In the genomic region with DNA sequence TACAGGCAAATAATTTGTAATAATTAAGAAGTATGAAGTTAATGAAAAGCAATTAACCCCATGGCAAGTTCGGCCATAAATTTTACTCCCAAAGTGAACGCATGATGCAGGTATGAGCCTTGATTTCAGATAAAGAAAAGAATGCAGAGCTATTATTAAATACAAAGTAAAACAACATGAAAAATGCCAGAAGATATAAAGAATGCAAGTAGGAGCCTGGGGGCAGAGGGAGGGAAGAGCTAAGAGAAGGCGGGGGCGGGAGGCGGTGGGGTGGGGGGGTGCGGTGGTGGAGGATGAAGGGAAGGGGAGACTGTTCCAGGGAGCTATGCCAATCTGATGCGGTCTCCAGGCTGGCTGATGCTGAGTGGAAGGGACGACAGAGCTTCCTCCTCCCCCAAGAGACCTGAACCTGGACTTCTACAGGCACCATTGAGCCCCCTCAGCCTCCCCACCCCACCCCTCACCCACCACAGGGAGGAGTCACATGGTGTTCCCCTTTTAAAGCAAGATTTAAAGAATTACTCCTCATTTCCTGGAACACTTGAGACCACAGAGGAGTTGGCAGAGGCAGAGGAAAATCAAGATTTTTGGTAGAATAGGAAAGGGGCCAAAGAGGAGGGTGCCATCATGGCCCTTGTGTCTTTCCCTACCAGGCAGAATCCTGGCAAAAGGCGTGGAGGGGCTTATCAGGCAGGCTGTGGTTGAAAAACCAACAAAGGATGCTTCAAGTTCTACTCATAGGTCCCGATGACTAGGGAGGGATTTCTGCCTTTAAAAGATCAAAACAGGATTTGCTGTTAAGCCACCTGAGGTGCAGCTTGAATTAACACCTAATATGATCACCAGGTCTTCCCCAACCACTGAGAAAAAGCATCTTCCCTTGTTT, we compare ENCODE assay signal across 1 cellular context.
TF ChIP-seq lines count a peak whose summit lies in the region.

No MANE protein-coding gene starts in this region.

TF ChIP-seq in H1, 55 proteins besides CTCF, POLR2A, EP300 and RAD21:
- TF ChIP-seq YY1 (IDR thresholded peaks at IDR 0.05; ENCODE audit: low read depth, low read length) (no peak), GABPA (IDR thresholded peaks at IDR 0.05; ENCODE audit: borderline replicate concordance, insufficient read depth, low read length) (no peak), NRF1 (IDR thresholded peaks at IDR 0.05; ENCODE audit: low read depth, low read length) (no peak), CEBPB (IDR thresholded peaks at IDR 0.05; ENCODE audit: low read depth, low read length) (no peak), HDAC2 (IDR thresholded peaks at IDR 0.05; ENCODE audit: borderline replicate concordance in 1 of 2, low read depth in 2 of 2, low read length in 2 of 2) (no peak), RFX5 (IDR thresholded peaks at IDR 0.05; ENCODE audit: borderline replicate concordance, low read depth, low read length) (no peak), HDAC6 (IDR thresholded peaks at IDR 0.05; ENCODE audit: low read depth, low read length) (no peak), JUN (IDR thresholded peaks at IDR 0.05; ENCODE audit: low read depth, low read length) (no peak), SAP30 (IDR thresholded peaks at IDR 0.05; ENCODE audit: insufficient read depth, insufficient replicate concordance, low read length) (no peak), SRF (IDR thresholded peaks at IDR 0.05; ENCODE audit: low read depth, low read length) (no peak), FOSL1 (IDR thresholded peaks at IDR 0.05; ENCODE audit: insufficient read depth, low read depth, low read length) (no peak)
- TF ChIP-seq, protein P1, sequence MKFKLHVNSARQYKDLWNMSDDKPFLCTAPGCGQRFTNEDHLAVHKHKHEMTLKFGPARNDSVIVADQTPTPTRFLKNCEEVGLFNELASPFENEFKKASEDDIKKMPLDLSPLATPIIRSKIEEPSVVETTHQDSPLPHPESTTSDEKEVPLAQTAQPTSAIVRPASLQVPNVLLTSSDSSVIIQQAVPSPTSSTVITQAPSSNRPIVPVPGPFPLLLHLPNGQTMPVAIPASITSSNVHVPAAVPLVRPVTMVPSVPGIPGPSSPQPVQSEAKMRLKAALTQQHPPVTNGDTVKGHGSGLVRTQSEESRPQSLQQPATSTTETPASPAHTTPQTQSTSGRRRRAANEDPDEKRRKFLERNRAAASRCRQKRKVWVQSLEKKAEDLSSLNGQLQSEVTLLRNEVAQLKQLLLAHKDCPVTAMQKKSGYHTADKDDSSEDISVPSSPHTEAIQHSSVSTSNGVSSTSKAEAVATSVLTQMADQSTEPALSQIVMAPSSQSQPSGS (IDR thresholded peaks at IDR 0.05; ENCODE audit: low read length), result no peak
